Comparison of ENCODE assay signal across 12 cellular contexts in the genomic region with DNA sequence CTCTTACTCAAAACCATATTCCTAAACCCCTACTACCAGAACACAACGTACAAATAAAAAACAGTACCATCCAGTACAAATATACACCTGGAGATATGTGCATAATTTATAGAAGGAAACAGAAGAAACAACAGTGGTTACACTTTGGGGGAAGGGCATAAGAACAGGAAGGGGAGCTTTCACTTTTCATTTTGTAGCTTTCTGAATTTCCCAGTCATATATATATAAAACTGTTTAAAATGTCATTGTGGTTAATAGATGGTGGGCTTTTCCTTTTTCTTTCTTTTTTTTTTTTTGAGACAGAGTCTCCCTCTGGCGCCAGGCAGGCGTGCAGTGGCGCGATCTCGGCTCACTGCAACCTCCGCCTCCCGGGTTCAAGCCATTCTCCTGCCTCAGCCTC. TPM values are rescaled to one million over a fixed set of nuclear protein-coding genes. Genes with fewer than 3 reads are reported as not detected.
A peak's percentile ranks its signal among the peaks of the same experiment; 100 is the strongest.
DNase-seq lines count a peak whose midpoint lies in the region; ATAC-seq, FAIRE-seq and TF ChIP-seq lines count a peak whose summit lies in the region.
"Had no signal": no experiment of that assay in that cellular context is flagged by ENCODE, and none has a peak within 500 bp of the region (broad histone marks: within the 10 kb centered on the region; RNA-seq: fewer than 3 reads in every experiment).

No MANE protein-coding gene starts in this region.

- no peak for TF ChIP-seq CTCF in SK-N-SH (IDR thresholded peaks at IDR 0.05)
- no peak for TF ChIP-seq CTCF in pancreas (IDR thresholded peaks at IDR 0.05)

- H3K4me1 ChIP-seq in SK-N-SH (ENCODE audit: control insufficient read depth in 1 of 2, insufficient read depth in 2 of 2, low read depth in 1 of 2, low read length in 1 of 2) (peaks cover 25 to 62% of the 10 kb centered on the region in 2 experiments), pancreas (no peaks in the 10 kb centered on the region)
- H3K4me1 ChIP-seq: parathyroid adenoma had no signal

- WGBS in SK-N-SH (ENCODE audit: low lambda C conversion rate), result 97% methylated on average over 8 of the region's 8 CpGs
- 86 to 94% methylated on average over 8 of the region's 8 CpGs for WGBS in pancreas, 2 donors

- no peak overlapping the region; a peak in 1 of 4 replicates for H3K4me3 ChIP-seq in SK-N-SH (ENCODE audit: low read depth in 2 of 2, low read length in 1 of 2)
- H3K4me3 ChIP-seq in skin epidermis, result peak overlapping the region in 4 of 7 experiments; percentile 3 to 19 (median 8)
- no peak overlapping the region for H3K4me3 ChIP-seq in pancreas

- H3F3A ChIP-seq in SK-N-SH (replicated peaks; ENCODE audit: insufficient read depth), result peaks cover 48% of the 10 kb centered on the region

- ATAC-seq in SK-N-SH treated with all-trans-retinoic acid at 6 μM for 48 hours (no peak), HG03175 (IDR thresholded peaks at IDR 0.05; ENCODE audit: unreplicated experiment) (peak; percentile 55), pancreas (no peak), HG03097 (IDR thresholded peaks at IDR 0.05; ENCODE audit: low FRiP score, unreplicated experiment) (no peak)
- peak; percentile 70 to 76 for ATAC-seq in activated naive CD4-positive, alpha-beta T cell treated with anti-CD3 and anti-CD28 coated beads, Interleukin-2, amount 50 U/mL, for 72 hours

- H3K27ac ChIP-seq in SK-N-SH (ENCODE audit: low read depth in 2 of 2, low read length in 1 of 2), result peak overlapping the region in 1 of 2 experiments; percentile 89; a peak in 2 of 4 replicates
- no peak overlapping the region for H3K27ac ChIP-seq in skin epidermis
- no peak overlapping the region for H3K27ac ChIP-seq in pancreas
- H3K27ac ChIP-seq: KMS-11, parathyroid adenoma had no signal

- H3K9me3 ChIP-seq in SK-N-SH (no peaks in the 10 kb centered on the region), pancreas (no peaks in the 10 kb centered on the region)

- peaks cover 5% of the 10 kb centered on the region for H4K20me1 ChIP-seq in SK-N-SH (ENCODE audit: insufficient read depth)

- H3K27me3 ChIP-seq in SK-N-SH (ENCODE audit: insufficient read depth), result no peaks in the 10 kb centered on the region
- no peaks in the 10 kb centered on the region for H3K27me3 ChIP-seq in pancreas

- no peak for TF ChIP-seq RAD21 in SK-N-SH (IDR thresholded peaks at IDR 0.05; ENCODE audit: low read length)

- POLR2A ChIA-PET in SK-N-SH (lab: Yijun Ruan, JAX), result no interaction called here

- peak overlapping the region; percentile 45 to 83 for H3K27ac Mint-ChIP-seq in activated naive CD4-positive, alpha-beta T cell treated with anti-CD3 and anti-CD28 coated beads, Interleukin-2, amount 50 U/mL, for 72 hours

- no peaks in the 10 kb centered on the region for H3K9me2 ChIP-seq in SK-N-SH

- H3K36me3 ChIP-seq in SK-N-SH (replicated peaks in 1 of 2; ENCODE audit: control insufficient read depth in 1 of 2, insufficient read depth in 2 of 2, low read length in 1 of 2) (peaks cover 53 to 65% of the 10 kb centered on the region in 2 experiments), pancreas (no peaks in the 10 kb centered on the region)

- intact Hi-C loops in pancreas (cut with DNase I), result no loop called here

- no peak for FAIRE-seq in pancreas (lab: Jason Lieb, UNC)
- FAIRE-seq: A204.1 had no signal

- no peaks in the 10 kb centered on the region for H3K9me3 Mint-ChIP-seq in activated naive CD4-positive, alpha-beta T cell treated with anti-CD3 and anti-CD28 coated beads, Interleukin-2, amount 50 U/mL, for 72 hours

- DNase-seq in SK-N-SH (no peak), pancreas (no peak), NCI-H524 (lab: John Stamatoyannopoulos, UW) (no peak)
- no peak for DNase-seq in activated naive CD4-positive, alpha-beta T cell treated with anti-CD3 and anti-CD28 coated beads, Interleukin-2, amount 50 U/mL, for 72 hours (ENCODE audit: low spot score in 2 of 2)
- DNase-seq: cortex of kidney had no signal

- peaks cover 5 to 6% of the 10 kb centered on the region in 2 donors for H3K36me3 Mint-ChIP-seq in activated naive CD4-positive, alpha-beta T cell treated with anti-CD3 and anti-CD28 coated beads, Interleukin-2, amount 50 U/mL, for 72 hours

- TF ChIP-seq EP300 in SK-N-SH (IDR thresholded peaks at IDR 0.05; ENCODE audit: borderline replicate concordance in 1 of 2, low read depth in 1 of 2, low read length in 1 of 2), result no peak

- peak overlapping the region; percentile 66 for H3K4me2 ChIP-seq in SK-N-SH
- H3K4me2 ChIP-seq: KMS-11 had no signal

- CTCF ChIA-PET in SK-N-SH (lab: Yijun Ruan, JAX), result interaction anchor here (0.7 to 1.0 kb wide), 3 partner anchors 11 to 260 kb away, joined by 3 to 5 read pairs (median 3); no protein-coding TSS in a partner anchor

- H3K79me2 ChIP-seq in SK-N-SH (ENCODE audit: insufficient read depth), result peaks cover 42% of the 10 kb centered on the region
- H3K79me2 ChIP-seq: parathyroid adenoma had no signal

- H3K9ac ChIP-seq in SK-N-SH, result no peak overlapping the region
- H3K9ac ChIP-seq: KMS-11, parathyroid adenoma had no signal

- H2AFZ ChIP-seq in SK-N-SH (ENCODE audit: low read depth), result no peak overlapping the region
- H2AFZ ChIP-seq: parathyroid adenoma had no signal

TF ChIP-seq in SK-N-SH, 30 proteins besides CTCF, POLR2A, EP300 and RAD21:
- TF ChIP-seq GATA2 (CRISPR knock-in tag; IDR thresholded peaks at IDR 0.05) (no peak), TCF12 (IDR thresholded peaks at IDR 0.05) (no peak)

TF ChIP-seq in SK-N-SH treated with all-trans-retinoic acid at 6 μM for 48 hours, 23 proteins besides CTCF, POLR2A, EP300 and RAD21:
- TF ChIP-seq ZNF8 (CRISPR knock-in tag; IDR thresholded peaks at IDR 0.05) (no peak), TOX (CRISPR knock-in tag; IDR thresholded peaks at IDR 0.05; ENCODE audit: borderline replicate concordance) (no peak), ZC3H10 (CRISPR knock-in tag; IDR thresholded peaks at IDR 0.05) (no peak), CSDC2 (CRISPR knock-in tag; IDR thresholded peaks at IDR 0.05) (no peak), GLIS3 (CRISPR knock-in tag; IDR thresholded peaks at IDR 0.05) (no peak)
- TF ChIP-seq, protein P1, sequence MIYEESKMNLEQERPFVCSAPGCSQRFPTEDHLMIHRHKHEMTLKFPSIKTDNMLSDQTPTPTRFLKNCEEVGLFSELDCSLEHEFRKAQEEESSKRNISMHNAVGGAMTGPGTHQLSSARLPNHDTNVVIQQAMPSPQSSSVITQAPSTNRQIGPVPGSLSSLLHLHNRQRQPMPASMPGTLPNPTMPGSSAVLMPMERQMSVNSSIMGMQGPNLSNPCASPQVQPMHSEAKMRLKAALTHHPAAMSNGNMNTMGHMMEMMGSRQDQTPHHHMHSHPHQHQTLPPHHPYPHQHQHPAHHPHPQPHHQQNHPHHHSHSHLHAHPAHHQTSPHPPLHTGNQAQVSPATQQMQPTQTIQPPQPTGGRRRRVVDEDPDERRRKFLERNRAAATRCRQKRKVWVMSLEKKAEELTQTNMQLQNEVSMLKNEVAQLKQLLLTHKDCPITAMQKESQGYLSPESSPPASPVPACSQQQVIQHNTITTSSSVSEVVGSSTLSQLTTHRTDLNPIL (CRISPR knock-in tag; IDR thresholded peaks at IDR 0.05; ENCODE audit: low read depth), result no peak
- TF ChIP-seq, protein P2, sequence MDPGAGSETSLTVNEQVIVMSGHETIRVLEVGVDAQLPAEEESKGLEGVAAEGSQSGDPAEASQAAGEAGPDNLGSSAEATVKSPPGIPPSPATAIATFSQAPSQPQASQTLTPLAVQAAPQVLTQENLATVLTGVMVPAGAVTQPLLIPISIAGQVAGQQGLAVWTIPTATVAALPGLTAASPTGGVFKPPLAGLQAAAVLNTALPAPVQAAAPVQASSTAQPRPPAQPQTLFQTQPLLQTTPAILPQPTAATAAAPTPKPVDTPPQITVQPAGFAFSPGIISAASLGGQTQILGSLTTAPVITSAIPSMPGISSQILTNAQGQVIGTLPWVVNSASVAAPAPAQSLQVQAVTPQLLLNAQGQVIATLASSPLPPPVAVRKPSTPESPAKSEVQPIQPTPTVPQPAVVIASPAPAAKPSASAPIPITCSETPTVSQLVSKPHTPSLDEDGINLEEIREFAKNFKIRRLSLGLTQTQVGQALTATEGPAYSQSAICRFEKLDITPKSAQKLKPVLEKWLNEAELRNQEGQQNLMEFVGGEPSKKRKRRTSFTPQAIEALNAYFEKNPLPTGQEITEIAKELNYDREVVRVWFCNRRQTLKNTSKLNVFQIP (CRISPR knock-in tag; IDR thresholded peaks at IDR 0.05; ENCODE audit: borderline replicate concordance, low read depth), result no peak
TF ChIP-seq in SK-N-SH treated with all-trans-retinoic acid at 6 μM for 48 hours: peak in this region for 0.

RNA-seq across cellular contexts. Expression of a gene that starts 47.2 kb away (rescaled TPM):
- polyA plus RNA-seq in SK-N-SH (2012; rRNA removed) (93.6 and 102 TPM in 2 replicates), pancreas (10 to 100 TPM; 10.7 to 29.4 TPM)
- polyA plus RNA-seq in SK-N-SH (2012; cell fraction: cytosol; rRNA removed), result 101 and 119 TPM in 2 replicates
- 37.8 and 48.8 TPM in 2 replicates for polyA plus RNA-seq in SK-N-SH (2012; cell fraction: nucleus; rRNA removed)
- total RNA-seq in activated naive CD4-positive, alpha-beta T cell treated with anti-CD3 and anti-CD28 coated beads, Interleukin-2, amount 50 U/mL, for 72 hours, result 10 to 100 TPM; 78.5 to 83.4 TPM
- total RNA-seq in pancreas, result 10 to 100 TPM; 15.3 to 22.1 (median 21.2) TPM

Comparison
In these comparisons a context has a peak if more than half of its experiments do, and no peak if none do; other contexts are left out.
1. H3K4me3 ChIP-seq: peak in skin epidermis (4 of 7); none in SK-N-SH (0 of 2) and pancreas (0 of 4).
2. ATAC-seq: peak in HG03175 (single experiment) and activated naive CD4-positive, alpha-beta T cell treated with anti-CD3 and anti-CD28 coated beads, Interleukin-2, amount 50 U/mL, for 72 hours (2 of 2); none in SK-N-SH treated with all-trans-retinoic acid at 6 μM for 48 hours (single experiment), pancreas (0 of 4) and HG03097 (single experiment).